9 cellular contexts compared by ENCODE assay signal in genomic region chr2:55923978-55924325, GRCh38. TPM values are rescaled to one million over a fixed set of nuclear protein-coding genes. Genes with fewer than 3 reads are reported as not detected.
DNase-seq lines count a peak whose midpoint lies in the region; ATAC-seq and TF ChIP-seq lines count a peak whose summit lies in the region.
"Had no signal": no experiment of that assay in that cellular context is flagged by ENCODE, and none has a peak within 500 bp of the region (broad histone marks: within the 10 kb centered on the region; RNA-seq: fewer than 3 reads in every experiment).

No MANE protein-coding gene starts in this region.

- no peak for TF ChIP-seq CTCF in RWPE1 (conservative IDR thresholded peaks at IDR 0.05; ENCODE audit: low read depth)
- TF ChIP-seq CTCF in esophagus muscularis mucosa (IDR thresholded peaks at IDR 0.05): no peak
- TF ChIP-seq CTCF in type B pancreatic cell (conservative IDR thresholded peaks at IDR 0.05): no peak

- intact Hi-C loops in esophagus muscularis mucosa (cut with DNase I): no loop called here

- no peak for TF ChIP-seq EP300 in esophagus muscularis mucosa (IDR thresholded peaks at IDR 0.05)

- no peak for ATAC-seq in GM21447 (IDR thresholded peaks at IDR 0.05; ENCODE audit: unreplicated experiment)
- ATAC-seq: activated CD4-positive, alpha-beta T cell treated with anti-CD3 and anti-CD28 coated beads for 36 hours had no signal

- no peaks in the 10 kb centered on the region for H3K36me3 ChIP-seq in esophagus muscularis mucosa
- no peaks in the 10 kb centered on the region for H3K36me3 ChIP-seq in mucosa of rectum (ENCODE audit: control insufficient read depth in 2 of 2, insufficient read depth in 2 of 2, low read length in 2 of 2)

- no peak for TF ChIP-seq POLR2A in esophagus muscularis mucosa (IDR thresholded peaks at IDR 0.05; ENCODE audit: low read depth)

- H3K27ac Mint-ChIP-seq in type B pancreatic cell: no peak overlapping the region
- H3K27ac Mint-ChIP-seq: activated CD4-positive, alpha-beta T cell treated with anti-CD3 and anti-CD28 coated beads for 36 hours had no signal

- peak overlapping the region; percentile 83 for H3K27ac ChIP-seq in RWPE1
- peak overlapping the region; percentile 59 to 64 (median 61) for H3K27ac ChIP-seq in esophagus muscularis mucosa (replicated peaks in 1 of 4)
- no peak overlapping the region for H3K27ac ChIP-seq in mucosa of rectum (ENCODE audit: low read depth in 2 of 2, low read length in 2 of 2)

- H3K27me3 ChIP-seq in esophagus muscularis mucosa: peaks cover 0 to 49% (median 3%) of the 10 kb centered on the region in 4 donors
- peaks cover 6 to 13% of the 10 kb centered on the region in 2 donors for H3K27me3 ChIP-seq in mucosa of rectum (ENCODE audit: control insufficient read depth in 2 of 2, insufficient read depth in 2 of 2, low read length in 2 of 2)

- POLR2A ChIA-PET in RWPE1 (lab: Yijun Ruan, JAX; ENCODE audit: low non-redundant PET) (no interaction called here), HEK293T (lab: Yijun Ruan, JAX) (interaction anchor here (1.7 kb wide), 1 partner anchor 25 kb away, joined by 4 read pairs; no protein-coding TSS in a partner anchor)

- CTCF ChIA-PET in RWPE1 (lab: Yijun Ruan, JAX) (interaction anchor here (0.6 to 2.1 kb wide), 3 partner anchors 12 to 90 kb away, joined by 3 to 11 read pairs (median 4); no protein-coding TSS in a partner anchor), HEK293T (lab: Yijun Ruan, JAX) (no interaction called here)

- H3K4me1 ChIP-seq in esophagus muscularis mucosa (peaks cover 0 to 17% (median 13%) of the 10 kb centered on the region in 4 donors), mucosa of rectum (ENCODE audit: control insufficient read depth in 2 of 2, insufficient read depth in 2 of 2, low read length in 2 of 2) (no peaks in the 10 kb centered on the region)

- H3K9ac ChIP-seq in mucosa of rectum (ENCODE audit: low read depth in 1 of 2, low read length in 2 of 2): peak overlapping the region; percentile 4 to 51

- H3K4me3 Mint-ChIP-seq in type B pancreatic cell: peak overlapping the region; percentile 88
- H3K4me3 Mint-ChIP-seq: activated CD4-positive, alpha-beta T cell treated with anti-CD3 and anti-CD28 coated beads for 36 hours had no signal

- WGBS in esophagus muscularis mucosa: 2% methylated on average over 9 of the region's 9 CpGs

- peaks cover 56% of the 10 kb centered on the region for H3K27me3 Mint-ChIP-seq in type B pancreatic cell

- H3K9me3 Mint-ChIP-seq in type B pancreatic cell: no peaks in the 10 kb centered on the region

- peaks cover 9% of the 10 kb centered on the region for H3K4me1 Mint-ChIP-seq in type B pancreatic cell (ENCODE audit: unreplicated experiment)

- no peaks in the 10 kb centered on the region for H3K36me3 Mint-ChIP-seq in type B pancreatic cell

- no peaks in the 10 kb centered on the region for H3K9me3 ChIP-seq in esophagus muscularis mucosa
- no peaks in the 10 kb centered on the region for H3K9me3 ChIP-seq in mucosa of rectum (ENCODE audit: control insufficient read depth in 2 of 2, low read length in 2 of 2)

- DNase-seq in RWPE1 (ENCODE audit: low spot score) (no peak), esophagus muscularis mucosa (ENCODE audit: extremely low spot score) (no peak), type B pancreatic cell (ENCODE audit: extremely low spot score, unreplicated experiment) (no peak), NCI-H345 (lab: John Stamatoyannopoulos, UW) (no peak), NCI-H446 treated with DMSO at 0.1 percent for 48 hours (lab: John Stamatoyannopoulos, UW) (no peak), HEK293T (ENCODE audit: extremely low spot score) (no peak)

- H3K4me3 ChIP-seq in esophagus muscularis mucosa (peak overlapping the region; percentile 56 to 71 (median 59)), mucosa of rectum (ENCODE audit: low read length in 2 of 2) (peak overlapping the region; percentile 55 to 69)

TF ChIP-seq in HEK293T, 16 proteins besides CTCF, POLR2A, EP300 and RAD21:
- TF ChIP-seq FOXM1 (IDR thresholded peaks at IDR 0.05; ENCODE audit: borderline replicate concordance) (no peak), LEF1 (IDR thresholded peaks at IDR 0.05; ENCODE audit: borderline replicate concordance) (no peak), TARDBP (IDR thresholded peaks at IDR 0.05) (no peak), SUZ12 (IDR thresholded peaks at IDR 0.05) (no peak), ARNT (IDR thresholded peaks at IDR 0.05) (no peak), PKNOX1 (IDR thresholded peaks at IDR 0.05) (no peak), FOXK2 (IDR thresholded peaks at IDR 0.05) (no peak), ELF4 (IDR thresholded peaks at IDR 0.05) (no peak), CTBP1 (IDR thresholded peaks at IDR 0.05; ENCODE audit: borderline replicate concordance) (no peak), FOXA1 (IDR thresholded peaks at IDR 0.05) (no peak), HDGF (IDR thresholded peaks at IDR 0.05; ENCODE audit: borderline replicate concordance) (no peak), ZNF384 (IDR thresholded peaks at IDR 0.05) (no peak), SP1 (IDR thresholded peaks at IDR 0.05) (no peak), BHLHE40 (IDR thresholded peaks at IDR 0.05; ENCODE audit: borderline replicate concordance) (no peak), NFRKB (IDR thresholded peaks at IDR 0.05) (no peak)

RNA-seq across cellular contexts. Expression of gene EFEMP1, which starts 0.4 kb away (rescaled TPM):
- total RNA-seq in esophagus muscularis mucosa (100 to 1,000 TPM in 1 of 4 donors, 10 to 100 TPM in 3; 57.3 to 113 (median 81.2) TPM), type B pancreatic cell (ENCODE audit: low replicate concordance) (92.5 and 344 TPM in 2 replicates)
- total RNA-seq: activated CD4-positive, alpha-beta T cell treated with anti-CD3 and anti-CD28 coated beads for 36 hours had no signal

Comparison
In these comparisons a context has a peak if more than half of its experiments do, and no peak if none do; other contexts are left out.
1. H3K27ac ChIP-seq: peak in RWPE1 (single experiment) and esophagus muscularis mucosa (4 of 4); none in mucosa of rectum (0 of 2).